18 cellular contexts compared by ENCODE assay signal in the genomic region with DNA sequence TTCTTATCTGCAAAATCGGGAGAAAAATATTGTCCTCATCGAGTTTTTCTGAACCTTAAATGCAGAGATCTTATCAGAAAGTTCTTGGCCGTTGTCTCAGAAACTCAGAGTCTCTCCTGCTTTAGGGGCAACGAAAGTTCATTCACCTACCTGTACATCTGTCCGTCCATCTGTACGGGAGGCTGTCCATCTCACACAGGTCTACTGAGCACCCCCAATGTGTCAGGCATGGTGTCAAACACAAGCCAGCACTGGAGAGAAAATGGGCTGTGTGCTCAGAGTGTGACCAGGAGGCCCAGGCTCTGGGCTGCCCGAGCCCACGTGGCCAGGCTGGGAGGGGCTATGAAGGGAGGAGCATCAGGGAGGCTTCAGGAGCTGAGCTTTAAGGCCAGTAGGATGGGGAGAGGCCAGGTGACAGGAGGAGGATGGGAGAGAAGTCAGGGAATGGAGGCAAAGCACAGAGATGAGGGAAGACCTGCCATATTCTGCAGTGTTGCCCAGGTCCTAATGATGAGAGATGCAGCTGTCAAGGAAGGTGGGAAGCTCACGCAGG.
"Had no signal": no experiment of that assay in that cellular context is flagged by ENCODE, and none has a peak within 500 bp of the region (broad histone marks: within the 10 kb centered on the region; RNA-seq: fewer than 3 reads in every experiment).

No MANE protein-coding gene starts in this region.

- H3K9me3 ChIP-seq: transverse colon had no signal

- H3K4me1 ChIP-seq: foreskin keratinocyte, parathyroid adenoma, transverse colon had no signal

- H3K9ac ChIP-seq: parathyroid adenoma had no signal

- H3K27ac Mint-ChIP-seq: activated naive CD8-positive, alpha-beta T cell treated with anti-CD3 and anti-CD28 coated beads, Interleukin-2, amount 10 ng/mL, durations not matched to agents 7 days and 5 days; brain; stimulated activated naive B cell treated with anti-CD40 and anti-IgM and Interleukin-4, amounts not matched to agents 10 μg/mL and 1 μg/mL and 100 μg/mL, for 72 hours; T-cell had no signal

- H3K36me3 Mint-ChIP-seq: activated naive CD8-positive, alpha-beta T cell treated with anti-CD3 and anti-CD28 coated beads, Interleukin-2, amount 10 ng/mL, durations not matched to agents 7 days and 5 days; brain; T-cell had no signal

- ATAC-seq: foreskin keratinocyte; stimulated activated naive B cell treated with anti-CD40 and anti-IgM and Interleukin-4, amounts not matched to agents 10 μg/mL and 1 μg/mL and 100 μg/mL, for 72 hours; T-cell had no signal

- H3K36me3 ChIP-seq: transverse colon had no signal

- H3K4me3 ChIP-seq: skin epidermis, transverse colon had no signal

- H3K9me3 Mint-ChIP-seq: activated naive CD8-positive, alpha-beta T cell treated with anti-CD3 and anti-CD28 coated beads, Interleukin-2, amount 10 ng/mL, durations not matched to agents 7 days and 5 days had no signal

- H2AFZ ChIP-seq: parathyroid adenoma had no signal

- H3K4me1 Mint-ChIP-seq: activated naive CD8-positive, alpha-beta T cell treated with anti-CD3 and anti-CD28 coated beads, Interleukin-2, amount 10 ng/mL, durations not matched to agents 7 days and 5 days; central memory CD8-positive, alpha-beta T cell; T-cell had no signal

- H3K27ac ChIP-seq: foreskin keratinocyte, parathyroid adenoma, skin epidermis, transverse colon, VCaP had no signal

- H3K79me2 ChIP-seq: parathyroid adenoma had no signal

- DNase-seq: activated CD4-positive, alpha-beta T cell treated with anti-CD3 and anti-CD28 coated beads, Interleukin-2, amount 50 U/mL, for 48 hours; activated gamma-delta T cell treated with Interleukin-2 at 50 U/mL for 16 hours; activated naive CD8-positive, alpha-beta T cell treated with anti-CD3 and anti-CD28 coated beads, Interleukin-2, amount 10 ng/mL, durations not matched to agents 7 days and 5 days; effector memory CD4-positive, alpha-beta T cell; foreskin keratinocyte; glutamatergic neuron; retina; stimulated activated CD4-positive, alpha-beta T cell treated with anti-CD3 and anti-CD28 coated beads, Interleukin-15, amount 100 ng/mL, for 24 hours; stimulated activated CD4-positive, alpha-beta T cell treated with anti-CD3 and anti-CD28 coated beads, Interleukin-4, amount 100 ng/mL, for 1 hour; stimulated activated naive B cell treated with anti-CD40 and anti-IgM and Interleukin-4, amounts not matched to agents 10 μg/mL and 1 μg/mL and 100 μg/mL, for 72 hours; substantia nigra; T-cell; transverse colon had no signal

- H3K4me3 Mint-ChIP-seq: activated naive CD8-positive, alpha-beta T cell treated with anti-CD3 and anti-CD28 coated beads, Interleukin-2, amount 10 ng/mL, durations not matched to agents 7 days and 5 days; brain; central memory CD8-positive, alpha-beta T cell; stimulated activated naive B cell treated with anti-CD40 and anti-IgM and Interleukin-4, amounts not matched to agents 10 μg/mL and 1 μg/mL and 100 μg/mL, for 72 hours; T-cell had no signal
